Comparison of ENCODE assay signal across 1 cellular context in genomic region chr3:6605245-6605644, GRCh38.
TF ChIP-seq lines count a peak whose summit lies in the region.

No MANE protein-coding gene starts in this region.

TF ChIP-seq in K562, 482 proteins besides CTCF, POLR2A, EP300 and RAD21 (continued from another document):
- TF ChIP-seq IRF1 (CRISPR knock-in tag; IDR thresholded peaks at IDR 0.05; ENCODE audit: borderline replicate concordance) (no peak), SREBF2 (CRISPR knock-in tag; IDR thresholded peaks at IDR 0.05) (no peak), MEIS2 (IDR thresholded peaks at IDR 0.05; ENCODE audit: partially characterized antibody) (peak; percentile 48), DEAF1 (CRISPR knock-in tag; IDR thresholded peaks at IDR 0.05) (no peak), GATAD2B (IDR thresholded peaks at IDR 0.05; ENCODE audit: borderline replicate concordance) (no peak), TARDBP (IDR thresholded peaks at IDR 0.05) (no peak), CREBBP (IDR thresholded peaks at IDR 0.05; ENCODE audit: low read depth, low read length) (no peak), GTF2A2 (tag; IDR thresholded peaks at IDR 0.05) (no peak), ZNF592 (IDR thresholded peaks at IDR 0.05) (no peak), PRPF4 (IDR thresholded peaks at IDR 0.05; ENCODE audit: insufficient read depth, low read depth, low read length, poor library complexity, severe bottlenecking) (no peak), ZBTB2 (IDR thresholded peaks at IDR 0.05) (no peak), RERE (CRISPR knock-in tag; IDR thresholded peaks at IDR 0.05; ENCODE audit: borderline replicate concordance) (no peak), ETV1 (tag; conservative IDR thresholded peaks at IDR 0.05; ENCODE audit: low read depth) (no peak), TFE3 (CRISPR knock-in tag; IDR thresholded peaks at IDR 0.05) (no peak), CSDE1 (IDR thresholded peaks at IDR 0.05) (no peak), SMARCA4 (IDR thresholded peaks at IDR 0.05) (0 out of 2 replicates have a peak, but pooled peaks have one; percentile 39), ZNF449 (CRISPR knock-in tag; IDR thresholded peaks at IDR 0.05) (no peak), ARID3A (IDR thresholded peaks at IDR 0.05; ENCODE audit: borderline replicate concordance, low read depth, low read length) (0 out of 2 replicates have a peak, but pooled peaks have one; percentile 41), HDAC8 (tag; IDR thresholded peaks at IDR 0.05) (no peak), ARID1B (IDR thresholded peaks at IDR 0.05) (peak; percentile 55), NFE2 (IDR thresholded peaks at IDR 0.05; ENCODE audit: low read depth) (peak; percentile 44; the same call in 1 of the 2 replicates), ELF1 (tag; IDR thresholded peaks at IDR 0.05) (no peak), PKNOX1 (IDR thresholded peaks at IDR 0.05) (peak; percentile 41), ZNF134 (CRISPR knock-in tag; conservative IDR thresholded peaks at IDR 0.05) (no peak), ZKSCAN1 (IDR thresholded peaks at IDR 0.05; ENCODE audit: low read depth, low read length) (no peak), PHF21A (IDR thresholded peaks at IDR 0.05; ENCODE audit: borderline replicate concordance, low read depth) (no peak), MIER1 (IDR thresholded peaks at IDR 0.05; ENCODE audit: low read depth) (no peak), FOXJ3 (CRISPR knock-in tag; IDR thresholded peaks at IDR 0.05) (no peak), KDM1A (IDR thresholded peaks at IDR 0.05) (no peak), ZNF699 (CRISPR knock-in tag; IDR thresholded peaks at IDR 0.05; ENCODE audit: insufficient replicate concordance) (no peak), MLX (CRISPR knock-in tag; conservative IDR thresholded peaks at IDR 0.05) (no peak), RBM17 (IDR thresholded peaks at IDR 0.05; ENCODE audit: borderline replicate concordance, low read depth, low read length) (no peak), CEBPG (CRISPR knock-in tag; IDR thresholded peaks at IDR 0.05) (no peak), CEBPG (tag; conservative IDR thresholded peaks at IDR 0.05 in 1 of 2, IDR thresholded peaks at IDR 0.05 in 1 of 2) (no peak), NR2F6 (CRISPR knock-in tag; IDR thresholded peaks at IDR 0.05) (no peak), GABPB1 (CRISPR knock-in tag; IDR thresholded peaks at IDR 0.05) (no peak), KLF6 (CRISPR knock-in tag; IDR thresholded peaks at IDR 0.05; ENCODE audit: borderline replicate concordance) (no peak), PHTF2 (CRISPR knock-in tag; IDR thresholded peaks at IDR 0.05) (no peak), PTRF (tag; IDR thresholded peaks at IDR 0.05) (no peak), ZNF583 (CRISPR knock-in tag; IDR thresholded peaks at IDR 0.05) (no peak), RBM22 (IDR thresholded peaks at IDR 0.05; ENCODE audit: low read depth, low read length, poor library complexity, severe bottlenecking) (no peak), NEUROD1 (IDR thresholded peaks at IDR 0.05; ENCODE audit: borderline replicate concordance, low read depth, low read length, partially characterized antibody) (no peak), POLR2B (IDR thresholded peaks at IDR 0.05; ENCODE audit: low read depth, partially characterized antibody) (no peak), RBBP5 (IDR thresholded peaks at IDR 0.05; ENCODE audit: borderline replicate concordance, insufficient read depth, low read length, poor library complexity, severe bottlenecking) (no peak), ZNF785 (CRISPR knock-in tag; IDR thresholded peaks at IDR 0.05) (no peak), ZNF239 (CRISPR knock-in tag; IDR thresholded peaks at IDR 0.05) (no peak), BCOR (IDR thresholded peaks at IDR 0.05) (no peak)
